Comparison of ENCODE assay signal across 31 cellular contexts in the genomic region with DNA sequence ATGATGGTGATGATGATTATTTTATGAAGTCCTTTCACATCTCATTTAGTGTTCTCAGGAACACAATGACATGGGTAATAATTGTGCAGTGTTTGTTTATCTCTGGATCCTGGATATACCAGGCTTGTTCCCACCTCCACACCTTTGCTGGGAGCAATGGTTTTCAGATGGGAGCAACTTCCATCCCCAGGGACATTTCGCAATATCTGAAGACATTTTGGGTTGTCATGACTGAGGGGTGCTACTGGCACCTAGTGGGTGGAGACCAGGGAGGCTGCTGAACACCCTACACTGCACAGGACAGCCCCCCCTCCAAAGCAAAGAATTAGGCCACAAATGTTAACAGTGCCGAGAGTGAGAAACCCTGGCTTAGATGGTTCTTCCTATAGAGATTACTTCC. TPM values are rescaled to one million over a fixed set of nuclear protein-coding genes. Genes with fewer than 3 reads are reported as not detected.
"Had no signal": no experiment of that assay in that cellular context is flagged by ENCODE, and none has a peak within 500 bp of the region (broad histone marks: within the 10 kb centered on the region; RNA-seq: fewer than 3 reads in every experiment).

No MANE protein-coding gene starts in this region.

- H3K4me1 ChIP-seq: ascending aorta, body of pancreas, breast epithelium, Peyer's patch had no signal

- H3K9me3 ChIP-seq: ascending aorta, body of pancreas, breast epithelium, Peyer's patch had no signal

- H3K36me3 Mint-ChIP-seq: activated naive CD4-positive, alpha-beta T cell treated with anti-CD3 and anti-CD28 coated beads, Interleukin-2, amount 50 U/mL, for 24 hours; activated naive CD8-positive, alpha-beta T cell treated with anti-CD3 and anti-CD28 coated beads, Interleukin-2, amount 10 ng/mL, durations not matched to agents 7 days and 5 days had no signal

- H3K4me3 Mint-ChIP-seq: activated CD4-positive, alpha-beta T cell treated with anti-CD3 and anti-CD28 coated beads, Interleukin-2, amount 10 ng/mL, durations not matched to agents 24 days and 14 days; activated CD8-positive, alpha-beta T cell treated with anti-CD3 and anti-CD28 coated beads for 36 hours; activated naive CD4-positive, alpha-beta T cell treated with anti-CD3 and anti-CD28 coated beads, Interleukin-2, amount 50 U/mL, for 24 hours; activated naive CD8-positive, alpha-beta T cell treated with anti-CD3 and anti-CD28 coated beads, Interleukin-2, amount 10 ng/mL, durations not matched to agents 7 days and 5 days; activated T-cell treated with anti-CD3 and anti-CD28 coated beads, Interleukin-2, amount 50 U/mL, for 72 hours; activated T-helper 17 cell treated with anti-CD3 and anti-CD28 coated beads, Interleukin-2, amount 50 U/mL, for 72 hours had no signal

- DNase-seq: activated CD4-positive, alpha-beta T cell treated with anti-CD3 and anti-CD28 coated beads, Interleukin-2, amount 10 ng/mL, durations not matched to agents 24 days and 14 days; activated CD4-positive, alpha-beta T cell treated with anti-CD3 and anti-CD28 coated beads, Interleukin-2, amount 50 U/mL, for 4 hours; activated CD8-positive, alpha-beta T cell treated with anti-CD3 and anti-CD28 coated beads for 36 hours; activated effector memory CD4-positive, alpha-beta T cell treated with anti-CD3 and anti-CD28 coated beads, Interleukin-2, amount 50 U/mL, for 16 hours; activated naive CD4-positive, alpha-beta T cell; activated naive CD8-positive, alpha-beta T cell treated with anti-CD3 and anti-CD28 coated beads, Interleukin-2, amount 10 ng/mL, durations not matched to agents 7 days and 5 days; activated T-cell treated with anti-CD3 and anti-CD28 coated beads, Interleukin-2, amount 50 U/mL, for 1 hour; activated T-cell treated with anti-CD3 and anti-CD28 coated beads, Interleukin-2, amount 50 U/mL, for 72 hours; body of pancreas; NCI-H1048; NCI-H1105 treated with DMSO at 0.1 percent for 48 hours; NCI-H1436; NCI-H1694; NCI-H1930; NCI-H2081 treated with DMSO at 0.1 percent for 48 hours; NCI-H345; NCI-H524 treated with DMSO at 0.1 percent for 48 hours; PC-3; Peyer's patch; RPMI8226; SIG-M5; SW 1271; T-helper 1 cell; T1000 had no signal

- H3K27me3 Mint-ChIP-seq: activated CD4-positive, alpha-beta T cell treated with anti-CD3 and anti-CD28 coated beads, Interleukin-2, amount 10 ng/mL, durations not matched to agents 24 days and 14 days; activated naive CD8-positive, alpha-beta T cell treated with anti-CD3 and anti-CD28 coated beads, Interleukin-2, amount 10 ng/mL, durations not matched to agents 7 days and 5 days had no signal

- H3K27ac ChIP-seq: ascending aorta, body of pancreas, breast epithelium, Peyer's patch had no signal

- H3K4me3 ChIP-seq: ascending aorta, body of pancreas, breast epithelium, Peyer's patch had no signal

- H3K36me3 ChIP-seq: ascending aorta, breast epithelium, Peyer's patch had no signal

- ATAC-seq: activated CD8-positive, alpha-beta T cell treated with anti-CD3 and anti-CD28 coated beads for 36 hours; activated T-cell treated with anti-CD3 and anti-CD28 coated beads, Interleukin-2, amount 50 U/mL, for 72 hours; activated T-helper 17 cell treated with anti-CD3 and anti-CD28 coated beads, Interleukin-2, amount 50 U/mL, for 72 hours; body of pancreas; PC-3 had no signal

- H3K27ac Mint-ChIP-seq: activated CD4-positive, alpha-beta T cell treated with anti-CD3 and anti-CD28 coated beads, Interleukin-2, amount 10 ng/mL, durations not matched to agents 24 days and 14 days; activated CD8-positive, alpha-beta T cell treated with anti-CD3 and anti-CD28 coated beads for 36 hours; activated naive CD4-positive, alpha-beta T cell treated with anti-CD3 and anti-CD28 coated beads, Interleukin-2, amount 50 U/mL, for 24 hours; activated naive CD8-positive, alpha-beta T cell treated with anti-CD3 and anti-CD28 coated beads, Interleukin-2, amount 10 ng/mL, durations not matched to agents 7 days and 5 days; activated T-cell treated with anti-CD3 and anti-CD28 coated beads, Interleukin-2, amount 50 U/mL, for 72 hours; activated T-helper 17 cell treated with anti-CD3 and anti-CD28 coated beads, Interleukin-2, amount 50 U/mL, for 72 hours had no signal

- H3K27me3 ChIP-seq: ascending aorta, body of pancreas, Peyer's patch had no signal

- H3K4me1 Mint-ChIP-seq: activated CD4-positive, alpha-beta T cell treated with anti-CD3 and anti-CD28 coated beads, Interleukin-2, amount 10 ng/mL, durations not matched to agents 24 days and 14 days; activated naive CD4-positive, alpha-beta T cell treated with anti-CD3 and anti-CD28 coated beads, Interleukin-2, amount 50 U/mL, for 24 hours; activated naive CD8-positive, alpha-beta T cell treated with anti-CD3 and anti-CD28 coated beads, Interleukin-2, amount 10 ng/mL, durations not matched to agents 7 days and 5 days; activated T-helper 17 cell treated with anti-CD3 and anti-CD28 coated beads, Interleukin-2, amount 50 U/mL, for 72 hours had no signal

- FAIRE-seq: TTC549 had no signal

- H3K9me3 Mint-ChIP-seq: activated CD4-positive, alpha-beta T cell treated with anti-CD3 and anti-CD28 coated beads, Interleukin-2, amount 10 ng/mL, durations not matched to agents 24 days and 14 days; activated CD8-positive, alpha-beta T cell treated with anti-CD3 and anti-CD28 coated beads for 36 hours; activated naive CD4-positive, alpha-beta T cell treated with anti-CD3 and anti-CD28 coated beads, Interleukin-2, amount 50 U/mL, for 24 hours; activated naive CD8-positive, alpha-beta T cell treated with anti-CD3 and anti-CD28 coated beads, Interleukin-2, amount 10 ng/mL, durations not matched to agents 7 days and 5 days; activated T-cell treated with anti-CD3 and anti-CD28 coated beads, Interleukin-2, amount 50 U/mL, for 72 hours; activated T-helper 17 cell treated with anti-CD3 and anti-CD28 coated beads, Interleukin-2, amount 50 U/mL, for 72 hours had no signal

RNA-seq across cellular contexts. Expression of a gene that starts 13.5 kb away (rescaled TPM):
- total RNA-seq: activated CD4-positive, alpha-beta T cell treated with anti-CD3 and anti-CD28 coated beads, Interleukin-2, amount 10 ng/mL, durations not matched to agents 24 days and 14 days; activated CD8-positive, alpha-beta memory T cell treated with anti-CD3 and anti-CD28 coated beads for 36 hours; activated CD8-positive, alpha-beta T cell treated with anti-CD3 and anti-CD28 coated beads for 36 hours; activated naive CD8-positive, alpha-beta T cell treated with anti-CD3 and anti-CD28 coated beads, Interleukin-2, amount 10 ng/mL, durations not matched to agents 7 days and 5 days; activated T-cell treated with anti-CD3 and anti-CD28 coated beads, Interleukin-2, amount 50 U/mL, for 72 hours; activated T-helper 17 cell treated with anti-CD3 and anti-CD28 coated beads, Interleukin-2, amount 50 U/mL, for 72 hours; ascending aorta; PC-3; T-helper 2 cell treated with Interferon-gamma antibody and Interleukin-4, amounts not matched to agents 100 ng/mL and 5 ng/mL, for 36 hours had no signal
